In the genomic region with DNA sequence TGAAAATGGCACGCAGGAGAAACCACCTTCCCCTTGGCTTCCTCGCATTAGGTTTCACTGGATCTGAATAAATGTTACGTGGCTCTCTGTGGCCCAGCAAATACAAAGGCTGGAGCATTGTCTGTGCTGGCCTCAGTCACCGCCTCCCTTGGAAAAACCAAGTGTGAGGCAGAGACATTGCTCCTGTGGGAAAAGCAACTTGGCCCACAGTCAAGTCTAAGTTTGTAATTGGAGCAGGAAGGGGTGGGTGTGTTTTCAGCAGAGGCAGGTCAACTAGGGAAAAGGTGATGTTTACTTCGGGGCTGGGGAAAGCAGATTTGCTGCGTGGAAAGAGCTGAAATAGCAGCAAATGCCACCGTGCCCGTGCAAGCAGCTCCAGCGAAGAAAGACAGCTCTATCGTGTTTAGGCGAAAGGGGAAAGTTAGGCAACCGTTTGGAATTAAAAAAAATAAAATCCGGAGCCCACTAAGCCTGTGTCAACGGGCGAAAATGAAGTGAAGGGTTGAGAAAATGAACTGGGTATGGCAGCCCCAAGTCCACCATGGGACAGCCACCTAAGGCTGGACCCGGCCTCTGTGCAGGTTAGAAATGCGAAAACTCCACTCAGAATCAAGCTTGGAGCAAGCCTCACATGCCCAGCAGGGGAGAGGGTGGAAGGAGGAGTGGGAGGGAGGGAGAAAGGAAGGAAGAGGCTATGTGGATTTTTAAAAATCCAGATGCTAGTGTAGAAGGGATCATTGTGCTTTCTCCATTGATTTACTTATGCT, we compare ENCODE assay signal across 11 cellular contexts.
A peak's percentile ranks its signal among the peaks of the same experiment; 100 is the strongest.
DNase-seq lines count a peak whose midpoint lies in the region; ATAC-seq and TF ChIP-seq lines count a peak whose summit lies in the region.
"Had no signal": no experiment of that assay in that cellular context is flagged by ENCODE, and none has a peak within 500 bp of the region (broad histone marks: within the 10 kb centered on the region; RNA-seq: fewer than 3 reads in every experiment).

No MANE protein-coding gene starts in this region.

- POLR2A ChIA-PET in SK-N-SH (lab: Yijun Ruan, JAX) = no interaction called here

- ATAC-seq in HG03159 (IDR thresholded peaks at IDR 0.05; ENCODE audit: unreplicated experiment) = no peak

- no peak overlapping the region; a peak in 1 of 4 replicates for H3K27ac ChIP-seq in SK-N-SH (ENCODE audit: low read depth in 2 of 2, low read length in 1 of 2)

- H2AFZ ChIP-seq in SK-N-SH (ENCODE audit: low read depth) = no peak overlapping the region

- H3K27me3 ChIP-seq in BE2C (no peaks in the 10 kb centered on the region), SK-N-SH (ENCODE audit: insufficient read depth) (no peaks in the 10 kb centered on the region; the same call in 1 of the 2 replicates)

- DNase-seq in BE2C (peak; percentile 31), NCI-H2029 treated with DMSO at 0.1 percent for 48 hours (lab: John Stamatoyannopoulos, UW) (peak; percentile 76), epithelial cell of esophagus (ENCODE audit: low read depth) (peak; percentile 91), myocyte (ENCODE audit: low read depth) (peak; percentile 34), SK-N-SH (no peak), COLO668 (lab: John Stamatoyannopoulos, UW; ENCODE audit: unreplicated experiment) (no peak)
- DNase-seq in stimulated activated CD4-positive, alpha-beta T cell treated with anti-CD3 and anti-CD28 coated beads, Interleukin-4, amount 100 ng/mL, for 24 hours = no peak
- DNase-seq: CD4-positive, CD25-positive, alpha-beta regulatory T cell; endodermal cell; T1000 had no signal

- H3K79me2 ChIP-seq in SK-N-SH (ENCODE audit: insufficient read depth) = no peaks in the 10 kb centered on the region

- WGBS in SK-N-SH (ENCODE audit: low lambda C conversion rate) = 89% methylated on average over 17 of the region's 17 CpGs

- no peaks in the 10 kb centered on the region for H3K36me3 ChIP-seq in BE2C
- H3K36me3 ChIP-seq in SK-N-SH (replicated peaks in 1 of 2; ENCODE audit: control insufficient read depth in 1 of 2, insufficient read depth in 2 of 2, low read length in 1 of 2) = no peaks in the 10 kb centered on the region

- H3K4me1 ChIP-seq in BE2C (no peaks in the 10 kb centered on the region), SK-N-SH (ENCODE audit: control insufficient read depth in 1 of 2, insufficient read depth in 2 of 2, low read depth in 1 of 2, low read length in 1 of 2) (peaks cover 0 to 11% of the 10 kb centered on the region in 2 experiments; a peak in 1 of 4 replicates)

- no peaks in the 10 kb centered on the region for H4K20me1 ChIP-seq in SK-N-SH (ENCODE audit: insufficient read depth)

- TF ChIP-seq CTCF in BE2C (IDR thresholded peaks at IDR 0.05; ENCODE audit: low read depth, low read length) (no peak), epithelial cell of esophagus (IDR thresholded peaks at IDR 0.05; ENCODE audit: insufficient read depth, low read depth, low read length, missing control alignments) (no peak), SK-N-SH (IDR thresholded peaks at IDR 0.05) (no peak)

- H3K9me2 ChIP-seq in SK-N-SH = no peaks in the 10 kb centered on the region

- no peak for TF ChIP-seq RAD21 in SK-N-SH (IDR thresholded peaks at IDR 0.05; ENCODE audit: low read length)

- no peak for TF ChIP-seq EP300 in SK-N-SH (IDR thresholded peaks at IDR 0.05; ENCODE audit: borderline replicate concordance in 1 of 2, low read depth in 1 of 2, low read length in 1 of 2)

- no peak overlapping the region for H3K9ac ChIP-seq in SK-N-SH

- H3K4me2 ChIP-seq in SK-N-SH = no peak overlapping the region

- H3F3A ChIP-seq in SK-N-SH (replicated peaks; ENCODE audit: insufficient read depth) = no peaks in the 10 kb centered on the region

- no peaks in the 10 kb centered on the region for H3K9me3 ChIP-seq in BE2C
- no peaks in the 10 kb centered on the region for H3K9me3 ChIP-seq in SK-N-SH

- CTCF ChIA-PET in SK-N-SH (lab: Yijun Ruan, JAX) = no interaction called here

- H3K4me3 ChIP-seq in BE2C (ENCODE audit: low read depth, low read length) (no peak overlapping the region), epithelial cell of esophagus (ENCODE audit: low read length) (peak overlapping the region; percentile 3), SK-N-SH (ENCODE audit: low read depth in 2 of 2, low read length in 1 of 2) (no peak overlapping the region)

TF ChIP-seq in SK-N-SH, 30 proteins besides CTCF, POLR2A, EP300 and RAD21:
- TF ChIP-seq GABPA (IDR thresholded peaks at IDR 0.05; ENCODE audit: low read depth) (no peak), TAF1 (IDR thresholded peaks at IDR 0.05; ENCODE audit: borderline replicate concordance, low read depth, low read length) (no peak), CHD2 (IDR thresholded peaks at IDR 0.05; ENCODE audit: low read length, partially characterized antibody) (no peak), USF1 (IDR thresholded peaks at IDR 0.05; ENCODE audit: borderline replicate concordance, low read depth) (no peak), TEAD4 (IDR thresholded peaks at IDR 0.05; ENCODE audit: borderline replicate concordance, insufficient read depth) (no peak), FOXJ3 (CRISPR knock-in tag; IDR thresholded peaks at IDR 0.05) (no peak)

Comparison
In these comparisons a context has a peak if more than half of its experiments do, and no peak if none do; other contexts are left out.
1. DNase-seq: peak in BE2C (single experiment), NCI-H2029 treated with DMSO at 0.1 percent for 48 hours (single experiment), epithelial cell of esophagus (single experiment) and myocyte (single experiment); none in SK-N-SH (single experiment), COLO668 (single experiment) and stimulated activated CD4-positive, alpha-beta T cell treated with anti-CD3 and anti-CD28 coated beads, Interleukin-4, amount 100 ng/mL, for 24 hours (single experiment).